1 cellular context compared by ENCODE assay signal in the genomic region with DNA sequence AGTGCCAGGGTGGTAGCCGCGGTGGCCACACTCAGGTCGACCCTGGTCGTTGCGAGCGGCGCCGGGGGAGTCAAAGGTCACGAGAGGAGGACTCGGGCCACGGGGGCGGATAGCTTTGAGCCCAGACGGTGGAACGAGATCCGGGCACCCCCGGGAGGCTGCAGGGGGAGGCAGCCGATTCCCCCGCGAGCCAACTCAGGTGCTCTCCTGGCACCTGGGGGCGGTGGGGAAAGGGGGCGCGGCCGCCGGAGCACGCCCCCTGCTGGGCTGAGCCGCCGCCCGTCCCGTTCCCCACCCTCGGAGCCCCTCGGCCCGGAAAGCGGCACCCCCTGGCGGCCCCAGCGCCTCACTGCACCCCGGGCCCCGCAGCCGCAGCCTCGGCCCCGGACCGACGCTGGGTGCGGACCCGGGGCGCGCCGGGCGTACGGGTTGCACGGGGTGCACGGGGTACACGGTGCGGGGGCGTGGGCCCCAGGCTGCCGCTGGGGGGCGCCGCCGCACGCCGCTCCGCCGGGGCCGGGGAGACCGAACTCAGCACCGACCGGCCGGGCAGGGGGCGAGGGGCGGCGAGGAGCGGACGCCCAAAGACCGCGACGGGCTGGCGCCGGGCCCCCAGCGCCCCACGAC.
TF ChIP-seq lines count a peak whose summit lies in the region.

No MANE protein-coding gene starts in this region.

TF ChIP-seq in HepG2, 621 proteins besides CTCF, POLR2A, EP300 and RAD21 (continued from another document and continues in another):
- TF ChIP-seq, protein P1, sequence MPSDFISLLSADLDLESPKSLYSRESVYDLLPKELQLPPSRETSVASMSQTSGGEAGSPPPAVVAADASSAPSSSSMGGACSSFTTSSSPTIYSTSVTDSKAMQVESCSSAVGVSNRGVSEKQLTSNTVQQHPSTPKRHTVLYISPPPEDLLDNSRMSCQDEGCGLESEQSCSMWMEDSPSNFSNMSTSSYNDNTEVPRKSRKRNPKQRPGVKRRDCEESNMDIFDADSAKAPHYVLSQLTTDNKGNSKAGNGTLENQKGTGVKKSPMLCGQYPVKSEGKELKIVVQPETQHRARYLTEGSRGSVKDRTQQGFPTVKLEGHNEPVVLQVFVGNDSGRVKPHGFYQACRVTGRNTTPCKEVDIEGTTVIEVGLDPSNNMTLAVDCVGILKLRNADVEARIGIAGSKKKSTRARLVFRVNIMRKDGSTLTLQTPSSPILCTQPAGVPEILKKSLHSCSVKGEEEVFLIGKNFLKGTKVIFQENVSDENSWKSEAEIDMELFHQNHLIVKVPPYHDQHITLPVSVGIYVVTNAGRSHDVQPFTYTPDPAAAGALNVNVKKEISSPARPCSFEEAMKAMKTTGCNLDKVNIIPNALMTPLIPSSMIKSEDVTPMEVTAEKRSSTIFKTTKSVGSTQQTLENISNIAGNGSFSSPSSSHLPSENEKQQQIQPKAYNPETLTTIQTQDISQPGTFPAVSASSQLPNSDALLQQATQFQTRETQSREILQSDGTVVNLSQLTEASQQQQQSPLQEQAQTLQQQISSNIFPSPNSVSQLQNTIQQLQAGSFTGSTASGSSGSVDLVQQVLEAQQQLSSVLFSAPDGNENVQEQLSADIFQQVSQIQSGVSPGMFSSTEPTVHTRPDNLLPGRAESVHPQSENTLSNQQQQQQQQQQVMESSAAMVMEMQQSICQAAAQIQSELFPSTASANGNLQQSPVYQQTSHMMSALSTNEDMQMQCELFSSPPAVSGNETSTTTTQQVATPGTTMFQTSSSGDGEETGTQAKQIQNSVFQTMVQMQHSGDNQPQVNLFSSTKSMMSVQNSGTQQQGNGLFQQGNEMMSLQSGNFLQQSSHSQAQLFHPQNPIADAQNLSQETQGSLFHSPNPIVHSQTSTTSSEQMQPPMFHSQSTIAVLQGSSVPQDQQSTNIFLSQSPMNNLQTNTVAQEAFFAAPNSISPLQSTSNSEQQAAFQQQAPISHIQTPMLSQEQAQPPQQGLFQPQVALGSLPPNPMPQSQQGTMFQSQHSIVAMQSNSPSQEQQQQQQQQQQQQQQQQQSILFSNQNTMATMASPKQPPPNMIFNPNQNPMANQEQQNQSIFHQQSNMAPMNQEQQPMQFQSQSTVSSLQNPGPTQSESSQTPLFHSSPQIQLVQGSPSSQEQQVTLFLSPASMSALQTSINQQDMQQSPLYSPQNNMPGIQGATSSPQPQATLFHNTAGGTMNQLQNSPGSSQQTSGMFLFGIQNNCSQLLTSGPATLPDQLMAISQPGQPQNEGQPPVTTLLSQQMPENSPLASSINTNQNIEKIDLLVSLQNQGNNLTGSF (CRISPR knock-in tag; IDR thresholded peaks at IDR 0.05) = no peak
- TF ChIP-seq, protein P2, sequence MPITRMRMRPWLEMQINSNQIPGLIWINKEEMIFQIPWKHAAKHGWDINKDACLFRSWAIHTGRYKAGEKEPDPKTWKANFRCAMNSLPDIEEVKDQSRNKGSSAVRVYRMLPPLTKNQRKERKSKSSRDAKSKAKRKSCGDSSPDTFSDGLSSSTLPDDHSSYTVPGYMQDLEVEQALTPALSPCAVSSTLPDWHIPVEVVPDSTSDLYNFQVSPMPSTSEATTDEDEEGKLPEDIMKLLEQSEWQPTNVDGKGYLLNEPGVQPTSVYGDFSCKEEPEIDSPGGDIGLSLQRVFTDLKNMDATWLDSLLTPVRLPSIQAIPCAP (CRISPR knock-in tag; IDR thresholded peaks at IDR 0.05; ENCODE audit: low read depth) = no peak
- TF ChIP-seq ATF1 (CRISPR knock-in tag; IDR thresholded peaks at IDR 0.05) (no peak), FOSL2 (CRISPR knock-in tag; IDR thresholded peaks at IDR 0.05) (no peak), ZNF546 (CRISPR knock-in tag; conservative IDR thresholded peaks at IDR 0.05) (0 out of 2 replicates have a peak, but pooled peaks have one; percentile 65), ZNF10 (CRISPR knock-in tag; IDR thresholded peaks at IDR 0.05; ENCODE audit: borderline replicate concordance, low read depth) (no peak), ZNF260 (CRISPR knock-in tag; IDR thresholded peaks at IDR 0.05; ENCODE audit: borderline replicate concordance, low read depth) (no peak), ZNF138 (CRISPR knock-in tag; IDR thresholded peaks at IDR 0.05; ENCODE audit: low read depth) (no peak), HES4 (CRISPR knock-in tag; IDR thresholded peaks at IDR 0.05; ENCODE audit: borderline replicate concordance) (no peak), PAX8 (CRISPR knock-in tag; IDR thresholded peaks at IDR 0.05; ENCODE audit: borderline replicate concordance) (peak; percentile 43; the same call in 1 of the 2 replicates), SP4 (CRISPR knock-in tag; IDR thresholded peaks at IDR 0.05) (peak; percentile 72), BRCA1 (CRISPR knock-in tag; IDR thresholded peaks at IDR 0.05) (no peak), RORA (CRISPR knock-in tag; IDR thresholded peaks at IDR 0.05) (no peak), KLF16 (CRISPR knock-in tag; IDR thresholded peaks at IDR 0.05) (peak in 1 of 2 experiments; percentile 61; a peak in 2 of 4 replicates), ZBTB20 (CRISPR knock-in tag; IDR thresholded peaks at IDR 0.05; ENCODE audit: borderline replicate concordance, low read depth) (no peak), SRY (CRISPR knock-in tag; IDR thresholded peaks at IDR 0.05) (no peak), ZNF510 (CRISPR knock-in tag; IDR thresholded peaks at IDR 0.05; ENCODE audit: low read depth) (no peak), CHD2 (IDR thresholded peaks at IDR 0.05; ENCODE audit: low read depth, low read length) (no peak), ARNT2 (CRISPR knock-in tag; IDR thresholded peaks at IDR 0.05; ENCODE audit: low read depth) (0 out of 2 replicates have a peak, but pooled peaks have one; percentile 57), ZKSCAN8 (CRISPR knock-in tag; IDR thresholded peaks at IDR 0.05; ENCODE audit: borderline replicate concordance) (no peak), KAT7 (CRISPR knock-in tag; IDR thresholded peaks at IDR 0.05; ENCODE audit: borderline replicate concordance) (0 out of 2 replicates have a peak, but pooled peaks have one; percentile 28), SP5 (CRISPR knock-in tag; IDR thresholded peaks at IDR 0.05; ENCODE audit: borderline replicate concordance, low read depth) (no peak), PHF8 (CRISPR knock-in tag; IDR thresholded peaks at IDR 0.05) (no peak), ZNF773 (CRISPR knock-in tag; IDR thresholded peaks at IDR 0.05; ENCODE audit: borderline replicate concordance) (no peak), ISL2 (CRISPR knock-in tag; IDR thresholded peaks at IDR 0.05) (0 out of 2 replicates have a peak, but pooled peaks have one; percentile 17), ZNF766 (CRISPR knock-in tag; IDR thresholded peaks at IDR 0.05; ENCODE audit: borderline replicate concordance) (no peak), FOXA1 (IDR thresholded peaks at IDR 0.05) (no peak), FOXA1 (CRISPR knock-in tag; IDR thresholded peaks at IDR 0.05) (no peak), ZSCAN30 (CRISPR knock-in tag; IDR thresholded peaks at IDR 0.05) (no peak)
- TF ChIP-seq, protein P3, sequence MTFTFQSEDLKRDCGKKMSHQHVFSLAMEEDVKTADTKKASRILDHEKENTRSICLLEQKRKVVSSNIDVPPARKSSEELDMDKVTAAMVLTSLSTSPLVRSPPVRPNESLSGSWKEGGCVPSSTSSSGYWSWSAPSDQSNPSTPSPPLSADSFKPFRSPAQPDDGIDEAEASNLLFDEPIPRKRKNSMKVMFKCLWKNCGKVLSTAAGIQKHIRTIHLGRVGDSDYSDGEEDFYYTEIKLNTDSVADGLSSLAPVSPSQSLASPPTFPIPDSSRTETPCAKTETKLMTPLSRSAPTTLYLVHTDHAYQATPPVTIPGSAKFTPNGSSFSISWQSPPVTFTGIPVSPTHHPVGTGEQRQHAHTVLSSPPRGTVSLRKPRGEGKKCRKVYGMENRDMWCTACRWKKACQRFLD (CRISPR knock-in tag; IDR thresholded peaks at IDR 0.05; ENCODE audit: borderline replicate concordance) = 0 out of 2 replicates have a peak, but pooled peaks have one; percentile 43
- TF ChIP-seq, protein P4, sequence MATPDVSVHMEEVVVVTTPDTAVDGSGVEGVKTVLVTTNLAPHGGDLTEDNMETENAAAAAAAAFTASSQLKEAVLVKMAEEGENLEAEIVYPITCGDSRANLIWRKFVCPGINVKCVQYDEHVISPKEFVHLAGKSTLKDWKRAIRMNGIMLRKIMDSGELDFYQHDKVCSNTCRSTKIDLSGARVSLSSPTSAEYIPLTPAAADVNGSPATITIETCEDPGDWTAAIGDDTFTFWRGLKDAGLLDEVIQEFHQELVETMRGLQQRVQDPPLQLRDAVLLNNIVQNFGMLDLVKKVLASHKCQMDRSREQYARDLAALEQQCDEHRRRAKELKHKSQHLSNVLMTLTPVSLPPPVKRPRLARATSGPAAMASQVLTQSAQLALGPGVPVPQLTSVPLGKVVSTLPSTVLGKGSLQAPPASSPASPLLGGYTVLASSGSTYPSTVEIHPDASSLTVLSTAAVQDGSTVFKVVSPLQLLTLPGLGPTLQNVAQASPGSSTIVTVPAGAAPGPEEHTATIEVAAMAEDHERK (CRISPR knock-in tag; IDR thresholded peaks at IDR 0.05; ENCODE audit: low read depth) = no peak
- TF ChIP-seq, protein P5, sequence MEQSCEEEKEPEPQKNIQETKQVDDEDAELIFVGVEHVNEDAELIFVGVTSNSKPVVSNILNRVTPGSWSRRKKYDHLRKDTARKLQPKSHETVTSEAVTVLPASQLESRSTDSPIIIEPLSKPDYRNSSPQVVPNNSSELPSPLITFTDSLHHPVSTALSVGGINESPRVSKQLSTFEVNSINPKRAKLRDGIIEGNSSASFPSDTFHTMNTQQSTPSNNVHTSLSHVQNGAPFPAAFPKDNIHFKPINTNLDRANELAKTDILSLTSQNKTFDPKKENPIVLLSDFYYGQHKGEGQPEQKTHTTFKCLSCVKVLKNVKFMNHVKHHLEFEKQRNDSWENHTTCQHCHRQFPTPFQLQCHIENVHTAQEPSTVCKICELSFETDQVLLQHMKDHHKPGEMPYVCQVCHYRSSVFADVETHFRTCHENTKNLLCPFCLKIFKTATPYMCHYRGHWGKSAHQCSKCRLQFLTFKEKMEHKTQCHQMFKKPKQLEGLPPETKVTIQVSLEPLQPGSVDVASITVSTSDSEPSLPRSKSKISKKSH (CRISPR knock-in tag; IDR thresholded peaks at IDR 0.05; ENCODE audit: borderline replicate concordance) = 0 out of 2 replicates have a peak, but pooled peaks have one; percentile 17
- TF ChIP-seq, protein P6, sequence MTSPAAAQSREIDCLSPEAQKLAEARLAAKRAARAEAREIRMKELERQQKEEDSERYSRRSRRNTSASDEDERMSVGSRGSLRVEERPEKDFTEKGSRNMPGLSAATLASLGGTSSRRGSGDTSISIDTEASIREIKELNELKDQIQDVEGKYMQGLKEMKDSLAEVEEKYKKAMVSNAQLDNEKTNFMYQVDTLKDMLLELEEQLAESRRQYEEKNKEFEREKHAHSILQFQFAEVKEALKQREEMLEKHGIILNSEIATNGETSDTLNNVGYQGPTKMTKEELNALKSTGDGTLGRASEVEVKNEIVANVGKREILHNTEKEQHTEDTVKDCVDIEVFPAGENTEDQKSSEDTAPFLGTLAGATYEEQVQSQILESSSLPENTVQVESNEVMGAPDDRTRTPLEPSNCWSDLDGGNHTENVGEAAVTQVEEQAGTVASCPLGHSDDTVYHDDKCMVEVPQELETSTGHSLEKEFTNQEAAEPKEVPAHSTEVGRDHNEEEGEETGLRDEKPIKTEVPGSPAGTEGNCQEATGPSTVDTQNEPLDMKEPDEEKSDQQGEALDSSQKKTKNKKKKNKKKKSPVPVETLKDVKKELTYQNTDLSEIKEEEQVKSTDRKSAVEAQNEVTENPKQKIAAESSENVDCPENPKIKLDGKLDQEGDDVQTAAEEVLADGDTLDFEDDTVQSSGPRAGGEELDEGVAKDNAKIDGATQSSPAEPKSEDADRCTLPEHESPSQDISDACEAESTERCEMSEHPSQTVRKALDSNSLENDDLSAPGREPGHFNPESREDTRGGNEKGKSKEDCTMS (CRISPR knock-in tag; conservative IDR thresholded peaks at IDR 0.05) = no peak
- TF ChIP-seq, protein P7, sequence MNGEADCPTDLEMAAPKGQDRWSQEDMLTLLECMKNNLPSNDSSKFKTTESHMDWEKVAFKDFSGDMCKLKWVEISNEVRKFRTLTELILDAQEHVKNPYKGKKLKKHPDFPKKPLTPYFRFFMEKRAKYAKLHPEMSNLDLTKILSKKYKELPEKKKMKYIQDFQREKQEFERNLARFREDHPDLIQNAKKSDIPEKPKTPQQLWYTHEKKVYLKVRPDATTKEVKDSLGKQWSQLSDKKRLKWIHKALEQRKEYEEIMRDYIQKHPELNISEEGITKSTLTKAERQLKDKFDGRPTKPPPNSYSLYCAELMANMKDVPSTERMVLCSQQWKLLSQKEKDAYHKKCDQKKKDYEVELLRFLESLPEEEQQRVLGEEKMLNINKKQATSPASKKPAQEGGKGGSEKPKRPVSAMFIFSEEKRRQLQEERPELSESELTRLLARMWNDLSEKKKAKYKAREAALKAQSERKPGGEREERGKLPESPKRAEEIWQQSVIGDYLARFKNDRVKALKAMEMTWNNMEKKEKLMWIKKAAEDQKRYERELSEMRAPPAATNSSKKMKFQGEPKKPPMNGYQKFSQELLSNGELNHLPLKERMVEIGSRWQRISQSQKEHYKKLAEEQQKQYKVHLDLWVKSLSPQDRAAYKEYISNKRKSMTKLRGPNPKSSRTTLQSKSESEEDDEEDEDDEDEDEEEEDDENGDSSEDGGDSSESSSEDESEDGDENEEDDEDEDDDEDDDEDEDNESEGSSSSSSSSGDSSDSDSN (CRISPR knock-in tag; IDR thresholded peaks at IDR 0.05) = peak; percentile 39; the same call in 1 of the 2 replicates
- TF ChIP-seq, protein P8, sequence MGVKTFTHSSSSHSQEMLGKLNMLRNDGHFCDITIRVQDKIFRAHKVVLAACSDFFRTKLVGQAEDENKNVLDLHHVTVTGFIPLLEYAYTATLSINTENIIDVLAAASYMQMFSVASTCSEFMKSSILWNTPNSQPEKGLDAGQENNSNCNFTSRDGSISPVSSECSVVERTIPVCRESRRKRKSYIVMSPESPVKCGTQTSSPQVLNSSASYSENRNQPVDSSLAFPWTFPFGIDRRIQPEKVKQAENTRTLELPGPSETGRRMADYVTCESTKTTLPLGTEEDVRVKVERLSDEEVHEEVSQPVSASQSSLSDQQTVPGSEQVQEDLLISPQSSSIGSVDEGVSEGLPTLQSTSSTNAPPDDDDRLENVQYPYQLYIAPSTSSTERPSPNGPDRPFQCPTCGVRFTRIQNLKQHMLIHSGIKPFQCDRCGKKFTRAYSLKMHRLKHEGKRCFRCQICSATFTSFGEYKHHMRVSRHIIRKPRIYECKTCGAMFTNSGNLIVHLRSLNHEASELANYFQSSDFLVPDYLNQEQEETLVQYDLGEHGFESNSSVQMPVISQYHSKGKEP (CRISPR knock-in tag; IDR thresholded peaks at IDR 0.05) = no peak
- TF ChIP-seq, protein P9, sequence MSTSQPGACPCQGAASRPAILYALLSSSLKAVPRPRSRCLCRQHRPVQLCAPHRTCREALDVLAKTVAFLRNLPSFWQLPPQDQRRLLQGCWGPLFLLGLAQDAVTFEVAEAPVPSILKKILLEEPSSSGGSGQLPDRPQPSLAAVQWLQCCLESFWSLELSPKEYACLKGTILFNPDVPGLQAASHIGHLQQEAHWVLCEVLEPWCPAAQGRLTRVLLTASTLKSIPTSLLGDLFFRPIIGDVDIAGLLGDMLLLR (CRISPR knock-in tag; IDR thresholded peaks at IDR 0.05) = no peak
- TF ChIP-seq, protein P10, sequence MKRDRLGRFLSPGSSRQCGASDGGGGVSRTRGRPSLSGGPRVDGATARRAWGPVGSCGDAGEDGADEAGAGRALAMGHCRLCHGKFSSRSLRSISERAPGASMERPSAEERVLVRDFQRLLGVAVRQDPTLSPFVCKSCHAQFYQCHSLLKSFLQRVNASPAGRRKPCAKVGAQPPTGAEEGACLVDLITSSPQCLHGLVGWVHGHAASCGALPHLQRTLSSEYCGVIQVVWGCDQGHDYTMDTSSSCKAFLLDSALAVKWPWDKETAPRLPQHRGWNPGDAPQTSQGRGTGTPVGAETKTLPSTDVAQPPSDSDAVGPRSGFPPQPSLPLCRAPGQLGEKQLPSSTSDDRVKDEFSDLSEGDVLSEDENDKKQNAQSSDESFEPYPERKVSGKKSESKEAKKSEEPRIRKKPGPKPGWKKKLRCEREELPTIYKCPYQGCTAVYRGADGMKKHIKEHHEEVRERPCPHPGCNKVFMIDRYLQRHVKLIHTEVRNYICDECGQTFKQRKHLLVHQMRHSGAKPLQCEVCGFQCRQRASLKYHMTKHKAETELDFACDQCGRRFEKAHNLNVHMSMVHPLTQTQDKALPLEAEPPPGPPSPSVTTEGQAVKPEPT (CRISPR knock-in tag; IDR thresholded peaks at IDR 0.05; ENCODE audit: low read depth) = 0 out of 2 replicates have a peak, but pooled peaks have one; percentile 55
